ENCODE assay signal across 29 cellular contexts in the genomic region with DNA sequence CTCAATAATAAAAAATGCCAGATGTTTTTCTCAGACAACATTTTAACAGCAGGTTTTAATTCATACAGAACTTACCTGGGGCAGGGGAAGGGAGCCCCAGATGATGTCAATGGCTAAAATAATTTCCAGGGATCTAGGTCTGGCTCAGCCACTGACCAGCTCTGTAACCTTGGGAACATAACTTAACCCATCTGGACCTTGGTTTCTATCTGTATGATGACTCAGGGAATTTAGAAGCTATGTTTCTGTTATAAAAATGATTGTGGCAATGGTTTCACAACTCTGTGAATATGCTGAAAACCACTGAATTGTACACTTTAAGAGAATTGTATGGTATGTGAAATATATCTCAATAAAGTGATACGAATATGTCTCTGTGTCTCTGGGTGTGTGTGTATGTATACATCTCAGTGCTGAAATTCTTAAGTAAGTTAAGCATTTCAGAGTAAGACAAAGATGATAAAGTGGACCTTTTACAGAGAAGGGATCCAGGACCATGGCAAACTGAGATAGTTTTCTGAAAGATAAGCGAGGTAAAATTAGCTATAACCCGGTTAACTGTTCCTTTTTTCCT. TPM values are rescaled to one million over a fixed set of nuclear protein-coding genes. Genes with fewer than 3 reads are reported as not detected.
DNase-seq lines count a peak whose midpoint lies in the region; ATAC-seq, FAIRE-seq and TF ChIP-seq lines count a peak whose summit lies in the region.
"Had no signal": no experiment of that assay in that cellular context is flagged by ENCODE, and none has a peak within 500 bp of the region (broad histone marks: within the 10 kb centered on the region; RNA-seq: fewer than 3 reads in every experiment).

No MANE protein-coding gene starts in this region.

- no peak overlapping the region for H3K27ac ChIP-seq in HepG2 (ENCODE audit: extremely low read length, insufficient read depth, low read length)
- H3K27ac ChIP-seq in right lobe of liver: no peak overlapping the region
- peak overlapping the region; percentile 55 for H3K27ac ChIP-seq in VCaP
- no peak overlapping the region for H3K27ac ChIP-seq in osteoblast (ENCODE audit: low read depth, low read length)
- H3K27ac ChIP-seq: brain microvascular endothelial cell, C4-2B, coronary artery, esophagus squamous epithelium, heart right ventricle, Peyer's patch, psoas muscle, SJCRH30, upper lobe of right lung had no signal

- H4K20me1 ChIP-seq in HepG2 (ENCODE audit: insufficient read depth, low read length): no peaks in the 10 kb centered on the region
- H4K20me1 ChIP-seq in osteoblast (ENCODE audit: insufficient read depth, low read length): no peaks in the 10 kb centered on the region

- no peaks in the 10 kb centered on the region for H3K9me3 ChIP-seq in HepG2 (ENCODE audit: low read length)
- no peaks in the 10 kb centered on the region for H3K9me3 ChIP-seq in right lobe of liver
- H3K9me3 ChIP-seq in osteoblast (ENCODE audit: low read depth, low read length): no peaks in the 10 kb centered on the region
- H3K9me3 ChIP-seq: esophagus squamous epithelium, heart right ventricle, Peyer's patch, psoas muscle, SJCRH30, upper lobe of right lung had no signal

- H3K27me3 ChIP-seq in HepG2 (ENCODE audit: control insufficient read depth in 1 of 2, insufficient read depth in 2 of 2, low read length in 2 of 2) (peaks cover 2 to 13% of the 10 kb centered on the region in 2 experiments; a peak in 2 of 5 replicates), right lobe of liver (no peaks in the 10 kb centered on the region), osteoblast (ENCODE audit: insufficient read depth, low read length) (peaks cover 25% of the 10 kb centered on the region)
- H3K27me3 ChIP-seq: Peyer's patch, SJCRH30 had no signal

- WGBS in HepG2 (ENCODE audit: low lambda C conversion rate): 17% methylated on average over 3 of the region's 3 CpGs
- WGBS in right lobe of liver (ENCODE audit: insufficient coverage, low coverage, low lambda C conversion rate, missing lambda C conversion rate): 84% methylated on average over 3 of the region's 3 CpGs

- no peaks in the 10 kb centered on the region for H3K79me2 ChIP-seq in HepG2 (ENCODE audit: insufficient read depth, low read length)
- no peaks in the 10 kb centered on the region for H3K79me2 ChIP-seq in osteoblast (ENCODE audit: insufficient read depth, low read length)

- H3K36me3 ChIP-seq in HepG2 (replicated peaks in 1 of 2; ENCODE audit: control insufficient read depth in 1 of 2, insufficient read depth in 2 of 2, low read length in 2 of 2): no peaks in the 10 kb centered on the region
- H3K36me3 ChIP-seq in right lobe of liver: no peaks in the 10 kb centered on the region
- H3K36me3 ChIP-seq in osteoblast (ENCODE audit: insufficient read depth, low read length): no peaks in the 10 kb centered on the region
- H3K36me3 ChIP-seq: brain microvascular endothelial cell, esophagus squamous epithelium, heart right ventricle, Peyer's patch, SJCRH30, upper lobe of right lung had no signal

- TF ChIP-seq EP300 in HepG2 (IDR thresholded peaks at IDR 0.05; ENCODE audit: low read depth in 2 of 2, low read length in 2 of 2) (no peak), HepG2 (CRISPR knock-in tag; IDR thresholded peaks at IDR 0.05; ENCODE audit: borderline replicate concordance) (no peak)

- DNase-seq in HepG2 (ENCODE audit: low spot score) (no peak), right lobe of liver (no peak), fibroblast of peridontal ligament (ENCODE audit: extremely low read depth) (peak; percentile 80), GM19239 (ENCODE audit: insufficient read length, low spot score) (no peak), anterior cingulate cortex (lab: John Stamatoyannopoulos, UW) (no peak), osteoblast (ENCODE audit: insufficient read length, low spot score, missing footprints) (no peak)
- DNase-seq: activated CD4-positive, alpha-beta T cell treated with anti-CD3 and anti-CD28 coated beads for 36 hours; activated CD8-positive, alpha-beta memory T cell treated with anti-CD3 and anti-CD28 coated beads for 24 hours; activated gamma-delta T cell; activated T-cell treated with anti-CD3 and anti-CD28 coated beads, Interleukin-2, amount 50 U/mL, for 1 hour; brain microvascular endothelial cell; Calu3; esophagus squamous epithelium; heart right ventricle; KBM-7; left colon; NCI-H524; Peyer's patch; psoas muscle; SJCRH30; T-helper 1 cell; upper lobe of right lung had no signal

- H3K4me2 ChIP-seq in HepG2 (ENCODE audit: low read depth, low read length) (no peak overlapping the region), osteoblast (ENCODE audit: insufficient read depth, low read length) (no peak overlapping the region)

- no peaks in the 10 kb centered on the region for H3K4me1 ChIP-seq in HepG2 (ENCODE audit: insufficient read depth, low read length)
- H3K4me1 ChIP-seq in right lobe of liver: peaks cover 0 to 8% (median 0%) of the 10 kb centered on the region in 4 donors
- H3K4me1 ChIP-seq in osteoblast (ENCODE audit: insufficient read depth, low read length): peaks cover 6% of the 10 kb centered on the region
- H3K4me1 ChIP-seq: psoas muscle, SJCRH30 had no signal

- H2AFZ ChIP-seq in HepG2 (ENCODE audit: low read length) (no peak overlapping the region), osteoblast (ENCODE audit: low read length) (no peak overlapping the region)

- in situ Hi-C loops in HepG2 (cut with HindIII; ENCODE audit: extremely low pct_ligation_motif_present, low pct_unique_long_range_greater_than_20kb): no loop called here

- CTCF ChIA-PET in HepG2 (lab: Yijun Ruan, JAX; ENCODE audit: low intra/inter-chr PET ratio, low total read pairs): no interaction called here

- no peak overlapping the region for H3K9ac ChIP-seq in HepG2 (ENCODE audit: insufficient read depth, low read depth, low read length)

- POLR2A ChIA-PET in HepG2 (lab: Yijun Ruan, JAX): no interaction called here

- ATAC-seq in HepG2 (no peak), right lobe of liver (no peak), HG03045 (IDR thresholded peaks at IDR 0.05; ENCODE audit: unreplicated experiment) (no peak)
- ATAC-seq: activated CD4-positive, alpha-beta T cell treated with anti-CD3 and anti-CD28 coated beads for 36 hours; HCT116; heart right ventricle; left colon; psoas muscle had no signal

- H3K4me3 ChIP-seq in HepG2 (replicated peaks in 1 of 3; ENCODE audit: insufficient read depth in 1 of 3, low read depth in 2 of 3, low read length in 3 of 3) (no peak overlapping the region), right lobe of liver (no peak overlapping the region), osteoblast (ENCODE audit: insufficient read depth, low read length) (no peak overlapping the region)
- H3K4me3 ChIP-seq: coronary artery, esophagus squamous epithelium, heart right ventricle, Peyer's patch, psoas muscle, SJCRH30, upper lobe of right lung had no signal

- intact Hi-C loops in HepG2 (cut with micrococcal nuclease; ENCODE audit: unreplicated experiment) (no loop called here), right lobe of liver (cut with DNase I) (no loop called here)

- FAIRE-seq in HepG2 (lab: Jason Lieb, UNC): no peak
- no peak for FAIRE-seq in GM19239 (lab: Jason Lieb, UNC)

- TF ChIP-seq RAD21 in HepG2 (CRISPR knock-in tag; IDR thresholded peaks at IDR 0.05): no peak

- TF ChIP-seq CTCF in HepG2 (CRISPR knock-in tag; IDR thresholded peaks at IDR 0.05): no peak
- no peak for TF ChIP-seq CTCF in right lobe of liver (IDR thresholded peaks at IDR 0.05)
- TF ChIP-seq CTCF in VCaP (conservative IDR thresholded peaks at IDR 0.05): no peak
- no peak for TF ChIP-seq CTCF in osteoblast (IDR thresholded peaks at IDR 0.05; ENCODE audit: extremely low read depth, low read depth, low read length)

- BruUV-seq in HepG2 (replicated peaks; lab: Mats Ljungman, UMichigan): no TSS peak

- TF ChIP-seq POLR2A in HepG2 (IDR thresholded peaks at IDR 0.05; ENCODE audit: insufficient read depth in 1 of 2, low read depth in 2 of 2, low read length in 2 of 2) (no peak), right lobe of liver (IDR thresholded peaks at IDR 0.05) (no peak)

TF ChIP-seq in HepG2, 621 proteins besides CTCF, POLR2A, EP300 and RAD21 (continues in another document):
- TF ChIP-seq MAFK (conservative IDR thresholded peaks at IDR 0.05 in 1 of 2, IDR thresholded peaks at IDR 0.05 in 1 of 2; ENCODE audit: low read length in 2 of 2) (peak; percentile 54 to 60; a peak in 3 of 4 replicates), MAFF (IDR thresholded peaks at IDR 0.05; ENCODE audit: low read depth, low read length) (peak; percentile 42; the same call in 1 of the 2 replicates)

RNA-seq across cellular contexts. Expression of a gene that starts 2.9 kb away (rescaled TPM):
- total RNA-seq in HepG2 (2016; rRNA removed; fragmentation: Illumina TruSeq; extraction: Trizol) (not detected in 2 replicates), right lobe of liver (not detected), osteoblast (0.29 and 0.72 TPM in 2 replicates)
- total RNA-seq in HepG2 (2016; cell fraction: cytosol; rRNA removed; fragmentation: Illumina TruSeq; extraction: Trizol; ENCODE audit: low read depth): not detected in 2 replicates
- total RNA-seq in HepG2 (2016; cell fraction: insoluble cytoplasmic fraction; rRNA removed; fragmentation: Illumina TruSeq; extraction: Trizol): not detected in 2 replicates
- total RNA-seq in HepG2 (2016; cell fraction: membrane; rRNA removed; fragmentation: Illumina TruSeq; extraction: Trizol): not detected in 2 replicates
- not detected in 2 replicates for total RNA-seq in HepG2 (2016; cell fraction: nucleus; rRNA removed; fragmentation: Illumina TruSeq; extraction: Trizol)
- not detected in 2 replicates for polyA plus RNA-seq in HepG2 (2011; rRNA removed)
- polyA plus RNA-seq in HepG2 (2011; cell fraction: cytosol; rRNA removed): not detected in 2 replicates
- not detected in 2 replicates for polyA plus RNA-seq in HepG2 (2011; cell fraction: nucleus; rRNA removed)
- not detected in 2 replicates for polyA plus RNA-seq in HepG2 (2012)
- polyA plus RNA-seq in HepG2 (2016; cell fraction: cytosol; fragmentation: Illumina TruSeq; extraction: Trizol; ENCODE audit: low read depth): not detected in 2 replicates
- polyA plus RNA-seq in HepG2 (2016; cell fraction: insoluble cytoplasmic fraction; fragmentation: Illumina TruSeq; extraction: Trizol; ENCODE audit: low read depth): not detected in 2 replicates
- not detected in 2 replicates for polyA plus RNA-seq in HepG2 (2016; cell fraction: membrane; fragmentation: Illumina TruSeq; extraction: Trizol; ENCODE audit: low read depth)
- polyA plus RNA-seq in HepG2 (2016; cell fraction: nucleus; fragmentation: Illumina TruSeq; extraction: Trizol; ENCODE audit: insufficient read depth, low read depth): not detected in 2 replicates
- polyA minus RNA-seq in HepG2 (2011; rRNA and poly(A)+ RNA removed; ENCODE audit: low replicate concordance): not detected in 2 replicates
- not detected in 2 replicates for polyA minus RNA-seq in HepG2 (2011; cell fraction: cytosol; rRNA and poly(A)+ RNA removed)
- not detected in 2 replicates for polyA minus RNA-seq in HepG2 (2011; cell fraction: nucleus; rRNA and poly(A)+ RNA removed)
- total RNA-seq: A172; activated CD4-positive, alpha-beta T cell treated with anti-CD3 and anti-CD28 coated beads for 36 hours; Peyer's patch; psoas muscle; SJCRH30; subcutaneous adipose tissue had no signal
- polyA plus RNA-seq: heart right ventricle had no signal
